In the genomic region with DNA sequence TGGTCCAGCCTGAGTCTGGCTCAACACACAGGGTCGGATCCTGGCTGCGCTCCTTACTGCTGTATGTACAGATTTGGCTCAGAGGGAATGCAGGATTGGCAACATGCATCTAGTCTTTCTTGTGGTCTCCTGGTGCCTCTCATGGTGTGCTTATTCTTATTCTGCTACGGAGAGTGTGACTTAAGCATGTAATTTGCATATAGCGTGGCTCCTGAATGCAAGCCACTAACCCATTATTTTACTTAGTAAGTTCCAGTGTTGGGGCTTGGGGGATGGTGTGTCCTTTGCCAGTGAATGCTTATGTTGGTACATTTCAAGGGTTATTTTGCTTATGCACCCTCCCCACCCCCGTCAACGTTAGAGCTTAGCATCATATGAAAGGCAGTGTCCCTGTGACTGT, we compare ENCODE assay signal across 13 cellular contexts. TPM values are rescaled to one million over a fixed set of nuclear protein-coding genes. Genes with fewer than 3 reads are reported as not detected.
A peak's percentile ranks its signal among the peaks of the same experiment; 100 is the strongest.
DNase-seq lines count a peak whose midpoint lies in the region; ATAC-seq and TF ChIP-seq lines count a peak whose summit lies in the region.
"Had no signal": no experiment of that assay in that cellular context is flagged by ENCODE, and none has a peak within 500 bp of the region (broad histone marks: within the 10 kb centered on the region; RNA-seq: fewer than 3 reads in every experiment).

No MANE protein-coding gene starts in this region.

- H3K4me3 Mint-ChIP-seq in T-helper 2 cell treated with Interferon-gamma antibody and Interleukin-4, amounts not matched to agents 5 μg/mL and 100 μg/mL, for 36 hours, result peak overlapping the region; percentile 18
- peak overlapping the region; percentile 42 to 57 for H3K4me3 Mint-ChIP-seq in stimulated activated naive B cell treated with anti-CD40 and anti-IgM and Interleukin-4, amounts not matched to agents 10 μg/mL and 1 μg/mL and 100 μg/mL, for 72 hours

- ATAC-seq in HG02642 (IDR thresholded peaks at IDR 0.05; ENCODE audit: poor library complexity, unreplicated experiment), result peak; percentile 37
- ATAC-seq in stimulated activated naive B cell treated with anti-CD40 and anti-IgM and Interleukin-4, amounts not matched to agents 10 μg/mL and 1 μg/mL and 100 μg/mL, for 72 hours (replicated peaks), result peak; percentile 62 to 72
- no peak for ATAC-seq in left lobe of liver

- peaks cover 91% of the 10 kb centered on the region for H3K4me1 ChIP-seq in OCI-LY7 (ENCODE audit: insufficient read depth, low read length, poor library complexity, severe bottlenecking)

- H3K9me2 ChIP-seq in OCI-LY7 (ENCODE audit: insufficient read depth, low read length), result no peaks in the 10 kb centered on the region

- no peaks in the 10 kb centered on the region for H4K20me1 ChIP-seq in OCI-LY7 (ENCODE audit: insufficient read depth, low read length)

- intact Hi-C loops in OCI-LY7 (cut with micrococcal nuclease; ENCODE audit: unreplicated experiment), result loop anchor here (1.0 kb wide), 1 partner anchor 12 kb away; no protein-coding TSS in a partner anchor

- DNase-seq in T-helper 2 cell treated with Interferon-gamma antibody and Interleukin-4, amounts not matched to agents 5 μg/mL and 100 μg/mL, for 36 hours (ENCODE audit: low spot score), result no peak
- DNase-seq in T-helper 2 cell, result no peak
- DNase-seq in OCI-LY7 (ENCODE audit: low spot score), result no peak
- DNase-seq in stimulated activated naive B cell treated with anti-CD40 and anti-IgM and Interleukin-4, amounts not matched to agents 10 μg/mL and 1 μg/mL and 100 μg/mL, for 72 hours, result no peak
- DNase-seq in left lobe of liver (ENCODE audit: low spot score), result no peak
- DNase-seq in middle frontal gyrus (ENCODE audit: extremely low spot score, low spot score), result no peak
- no peak for DNase-seq in amniotic stem cell (lab: John Stamatoyannopoulos, UW)
- DNase-seq: ACHN; activated effector memory CD4-positive, alpha-beta T cell treated with Interleukin-2 at 50 U/mL for 16 hours; HCEC 1CT; stimulated activated CD4-positive, alpha-beta T cell treated with anti-CD3 and anti-CD28 coated beads, Interleukin-2, amount 100 ng/mL, for 48 hours had no signal

- BruUV-seq in OCI-LY7 (replicated peaks; lab: Mats Ljungman, UMichigan), result no TSS peak

- peak overlapping the region; percentile 77 for H3K4me2 ChIP-seq in OCI-LY7 (ENCODE audit: low read length)

- H3K27ac ChIP-seq in OCI-LY7 (ENCODE audit: low read depth, low read length, poor library complexity, severe bottlenecking), result peak overlapping the region; percentile 75

- TF ChIP-seq CTCF in OCI-LY7 (conservative IDR thresholded peaks at IDR 0.05; ENCODE audit: low read length), result no peak

- H3K9me3 ChIP-seq in OCI-LY7 (ENCODE audit: low read length), result no peaks in the 10 kb centered on the region
- H3K9me3 ChIP-seq: upper lobe of right lung had no signal

- peaks cover 36% of the 10 kb centered on the region; the same call in 1 of the 2 replicates for H3K79me2 ChIP-seq in OCI-LY7 (ENCODE audit: insufficient read depth, low read depth, low read length)

- CTCF ChIA-PET in OCI-LY7 (lab: Charles Lee; ENCODE audit: unreplicated experiment), result no interaction called here

- H3K4me3 ChIP-seq in OCI-LY7 (ENCODE audit: low read depth, low read length, poor library complexity, severe bottlenecking), result peak overlapping the region; percentile 42
- H3K4me3 ChIP-seq: upper lobe of right lung had no signal

- H2AFZ ChIP-seq in OCI-LY7 (ENCODE audit: low read length), result no peak overlapping the region

- H3K4me1 Mint-ChIP-seq in T-helper 2 cell treated with Interferon-gamma antibody and Interleukin-4, amounts not matched to agents 5 μg/mL and 100 μg/mL, for 36 hours (ENCODE audit: low read depth), result peaks cover 71% of the 10 kb centered on the region
- H3K4me1 Mint-ChIP-seq in stimulated activated naive B cell treated with anti-CD40 and anti-IgM and Interleukin-4, amounts not matched to agents 10 μg/mL and 1 μg/mL and 100 μg/mL, for 72 hours, result peaks cover 45 to 77% of the 10 kb centered on the region in 2 donors

- no peaks in the 10 kb centered on the region for H3K27me3 Mint-ChIP-seq in T-helper 2 cell treated with Interferon-gamma antibody and Interleukin-4, amounts not matched to agents 5 μg/mL and 100 μg/mL, for 36 hours (ENCODE audit: low read depth)
- H3K27me3 Mint-ChIP-seq in stimulated activated naive B cell treated with anti-CD40 and anti-IgM and Interleukin-4, amounts not matched to agents 10 μg/mL and 1 μg/mL and 100 μg/mL, for 72 hours, result no peaks in the 10 kb centered on the region

- no peaks in the 10 kb centered on the region for H3K9me3 Mint-ChIP-seq in T-helper 2 cell treated with Interferon-gamma antibody and Interleukin-4, amounts not matched to agents 5 μg/mL and 100 μg/mL, for 36 hours
- no peaks in the 10 kb centered on the region for H3K9me3 Mint-ChIP-seq in stimulated activated naive B cell treated with anti-CD40 and anti-IgM and Interleukin-4, amounts not matched to agents 10 μg/mL and 1 μg/mL and 100 μg/mL, for 72 hours

- H3K36me3 ChIP-seq in OCI-LY7 (ENCODE audit: insufficient read depth, low read length), result peaks cover 19% of the 10 kb centered on the region
- H3K36me3 ChIP-seq: upper lobe of right lung had no signal

- H3K27ac Mint-ChIP-seq in T-helper 2 cell treated with Interferon-gamma antibody and Interleukin-4, amounts not matched to agents 5 μg/mL and 100 μg/mL, for 36 hours, result peak overlapping the region; percentile 47
- peak overlapping the region; percentile 52 for H3K27ac Mint-ChIP-seq in stimulated activated naive B cell treated with anti-CD40 and anti-IgM and Interleukin-4, amounts not matched to agents 10 μg/mL and 1 μg/mL and 100 μg/mL, for 72 hours

- H3K36me3 Mint-ChIP-seq in T-helper 2 cell treated with Interferon-gamma antibody and Interleukin-4, amounts not matched to agents 5 μg/mL and 100 μg/mL, for 36 hours (ENCODE audit: low read depth), result peaks cover 41% of the 10 kb centered on the region
- H3K36me3 Mint-ChIP-seq in stimulated activated naive B cell treated with anti-CD40 and anti-IgM and Interleukin-4, amounts not matched to agents 10 μg/mL and 1 μg/mL and 100 μg/mL, for 72 hours, result no peaks in the 10 kb centered on the region

- POLR2A ChIA-PET in OCI-LY7 (lab: Charles Lee), result interaction anchor here (0.7 to 5.3 kb wide), 6 partner anchors 7 to 76 kb away, joined by 5 to 36 read pairs (median 16); no protein-coding TSS in a partner anchor

RNA-seq across cellular contexts. Expression of a gene that starts 51.2 kb away (rescaled TPM):
- total RNA-seq in OCI-LY7 (2014; rRNA removed; shearing (Covaris generic)), result 4.5 and 5.4 TPM in 2 replicates
- 24.9 and 28.3 TPM in 2 replicates for total RNA-seq in OCI-LY7 (2022)
- 22.7 TPM for total RNA-seq in left lobe of liver
